ENCODE assay signal across 8 cellular contexts in genomic region chr1:27098447-27099153, GRCh38. TPM values are rescaled to one million over a fixed set of nuclear protein-coding genes. Genes with fewer than 3 reads are reported as not detected.
A peak's percentile ranks its signal among the peaks of the same experiment; 100 is the strongest.
DNase-seq lines count a peak whose midpoint lies in the region; ATAC-seq and TF ChIP-seq lines count a peak whose summit lies in the region.

No MANE protein-coding gene starts in this region.

- H3K9me3 ChIP-seq in GM23248 (ENCODE audit: low read depth) (no peaks in the 10 kb centered on the region), SJSA1 (replicated peaks) (no peaks in the 10 kb centered on the region), psoas muscle (no peaks in the 10 kb centered on the region)

- peak overlapping the region; percentile 75 for H3K9ac ChIP-seq in GM23248

- DNase-seq in GM23248 (peak; percentile 56), SJSA1 (ENCODE audit: low read depth in 1 of 2, low spot score in 2 of 2) (no peak), Right ventricle myocardium superior (peak; percentile 73), psoas muscle (no peak), NCI-H446 treated with DMSO at 0.1 percent for 48 hours (lab: John Stamatoyannopoulos, UW) (no peak), HEK293T (ENCODE audit: extremely low spot score) (no peak), retina (no peak)

- H3K27me3 ChIP-seq in GM23248 (replicated peaks; ENCODE audit: insufficient read depth) (no peaks in the 10 kb centered on the region), SJSA1 (replicated peaks) (no peaks in the 10 kb centered on the region), psoas muscle (ENCODE audit: insufficient read depth in 3 of 3, low read length in 2 of 3) (no peaks in the 10 kb centered on the region)

- intact Hi-C loops in Right ventricle myocardium superior (cut with DNase I) (loop anchor here (5.0 kb wide), 1 partner anchor 101 kb away; no protein-coding TSS in a partner anchor), psoas muscle (cut with DNase I) (loop anchor here (2.0 to 5.0 kb wide), 2 partner anchors 54 to 101 kb away; no protein-coding TSS in a partner anchor)

- H3K27ac ChIP-seq in GM23248 = peak overlapping the region; percentile 95
- H3K27ac ChIP-seq in SJSA1 = peak overlapping the region; percentile 33; the same call in 1 of the 2 replicates
- peak overlapping the region; percentile 56 for H3K27ac ChIP-seq in psoas muscle

- H3K4me2 ChIP-seq in GM23248 (ENCODE audit: unreplicated experiment) = peak overlapping the region; percentile 51

- H4K20me1 ChIP-seq in GM23248 (ENCODE audit: insufficient read depth) = no peaks in the 10 kb centered on the region

- no peaks in the 10 kb centered on the region for H3K36me3 ChIP-seq in GM23248 (ENCODE audit: low read depth)
- H3K36me3 ChIP-seq in SJSA1 = peaks cover 12% of the 10 kb centered on the region; the same call in 1 of the 2 replicates
- H3K36me3 ChIP-seq in psoas muscle (ENCODE audit: insufficient read depth in 1 of 2, low read depth in 1 of 2) = peaks cover 0 to 4% of the 10 kb centered on the region in 2 donors

- CTCF ChIA-PET in HEK293T (lab: Yijun Ruan, JAX) = interaction anchor here (8.9 kb wide), 1 partner anchor 54 kb away, joined by 94 read pairs; no protein-coding TSS in a partner anchor

- WGBS in GM23248 (ENCODE audit: low coverage in 1 of 2, low lambda C conversion rate in 2 of 2, missing lambda C conversion rate in 2 of 2), 2 experiments = 18 to 21% methylated on average over 12 to 14 of the region's 14 CpGs
- 50 to 65% (median 52%) methylated on average over 14 of the region's 14 CpGs for WGBS in psoas muscle, 3 donors

- in situ Hi-C loops in GM23248 (cut with MboI) = loop anchor here (5.0 kb wide), 1 partner anchor 51 kb away; no protein-coding TSS in a partner anchor

- H2AFZ ChIP-seq in GM23248 = peak overlapping the region; percentile 34; the same call in 1 of the 2 replicates

- H3K9me2 ChIP-seq in GM23248 (ENCODE audit: insufficient read depth) = no peaks in the 10 kb centered on the region

- TF ChIP-seq CTCF in psoas muscle (IDR thresholded peaks at IDR 0.05) = no peak

- no peaks in the 10 kb centered on the region for H3K79me2 ChIP-seq in GM23248 (ENCODE audit: insufficient read depth)

- H3K4me3 ChIP-seq in GM23248 (peak overlapping the region; percentile 23; the same call in 1 of the 2 replicates), SJSA1 (no peak overlapping the region), psoas muscle (no peak overlapping the region)

- POLR2A ChIA-PET in HEK293T (lab: Yijun Ruan, JAX) = interaction anchor here (1.9 kb wide), 1 partner anchor 56 kb away, joined by 7 read pairs; the partner anchor contains the start of gene SLC9A1

- peak; percentile 63 for ATAC-seq in Right ventricle myocardium superior (ENCODE audit: poor library complexity)
- no peak for ATAC-seq in psoas muscle
- no peak for ATAC-seq in HG03097 (IDR thresholded peaks at IDR 0.05; ENCODE audit: low FRiP score, unreplicated experiment)

- H3K4me1 ChIP-seq in GM23248 (ENCODE audit: insufficient read depth) (peaks cover 30% of the 10 kb centered on the region), SJSA1 (replicated peaks) (peaks cover 15% of the 10 kb centered on the region), psoas muscle (no peaks in the 10 kb centered on the region)

- H3F3A ChIP-seq in GM23248 (ENCODE audit: insufficient read depth) = peaks cover 13% of the 10 kb centered on the region

TF ChIP-seq in HEK293T, 16 proteins besides CTCF, POLR2A, EP300 and RAD21:
- TF ChIP-seq NFRKB (IDR thresholded peaks at IDR 0.05) = no peak
- no peak for TF ChIP-seq FOXK2 (IDR thresholded peaks at IDR 0.05)
- no peak for TF ChIP-seq ARNT (IDR thresholded peaks at IDR 0.05)
- TF ChIP-seq SP1 (IDR thresholded peaks at IDR 0.05) = no peak
- TF ChIP-seq CTBP1 (IDR thresholded peaks at IDR 0.05; ENCODE audit: borderline replicate concordance) = no peak
- TF ChIP-seq ZNF384 (IDR thresholded peaks at IDR 0.05) = no peak

RNA-seq across cellular contexts. Expression of gene SLC9A1, which starts 56.3 kb away (rescaled TPM):
- total RNA-seq in GM23248 (2014; rRNA removed; shearing (Covaris generic)) = 8.5 and 12.9 TPM in 2 replicates
- polyA plus RNA-seq in GM23248 (2016; fragmentation: Nextera tagmentation; extraction: Ambion mirVana) (20.0 and 23.7 TPM in 2 replicates), psoas muscle (10 to 100 TPM in 1 of 3 donors, 1 to 10 TPM in 2; 2.3 to 17.0 (median 3.8) TPM)
- 4.1 and 4.7 TPM in 2 replicates for total RNA-seq in SJSA1 (2014; rRNA removed; shearing (Covaris generic))
- total RNA-seq in Right ventricle myocardium superior (17.6 TPM), psoas muscle (10 to 100 TPM in 1 of 4 donors, 1 to 10 TPM in 3; 5.2 to 14.3 (median 7.7) TPM)

Comparison
In these comparisons a context has a peak if more than half of its experiments do, and no peak if none do; other contexts are left out.
1. DNase-seq: peak in GM23248 (single experiment) and Right ventricle myocardium superior (single experiment); none in SJSA1 (0 of 2), psoas muscle (0 of 2), NCI-H446 treated with DMSO at 0.1 percent for 48 hours (single experiment), HEK293T (single experiment) and retina (single experiment).
2. H3K27ac ChIP-seq: peak in every context shown above with its lines; median percentile 95 in GM23248; 56 in psoas muscle; 33 in SJSA1.